ENCODE assay signal across 10 cellular contexts in genomic region chr20:57396212-57396611, GRCh38. TPM values are rescaled to one million over a fixed set of nuclear protein-coding genes. Genes with fewer than 3 reads are reported as not detected.
DNase-seq lines count a peak whose midpoint lies in the region; ATAC-seq lines count a peak whose summit lies in the region.
"Had no signal": no experiment of that assay in that cellular context is flagged by ENCODE, and none has a peak within 500 bp of the region (broad histone marks: within the 10 kb centered on the region; RNA-seq: fewer than 3 reads in every experiment).

No MANE protein-coding gene starts in this region.

- H3K9me3 ChIP-seq in iPS-20b (ENCODE audit: insufficient read depth, low read depth, low read length): no peaks in the 10 kb centered on the region
- H3K9me3 ChIP-seq in stomach smooth muscle (ENCODE audit: control insufficient read depth in 2 of 2, low read length in 2 of 2): no peaks in the 10 kb centered on the region

- H3K27ac ChIP-seq in iPS-20b (ENCODE audit: low read length) (peak overlapping the region; percentile 71), stomach smooth muscle (ENCODE audit: low read length) (peak overlapping the region; percentile 89)
- H3K27ac ChIP-seq: 22Rv1 had no signal

- H3K27me3 ChIP-seq in iPS-20b (ENCODE audit: insufficient read depth, low read length) (no peaks in the 10 kb centered on the region), stomach smooth muscle (ENCODE audit: control insufficient read depth in 1 of 2, insufficient read depth in 2 of 2, low read length in 2 of 2) (no peaks in the 10 kb centered on the region)

- H3K9ac ChIP-seq in iPS-20b (ENCODE audit: low read depth, low read length) (peak overlapping the region; percentile 53; the same call in 1 of the 2 replicates), stomach smooth muscle (ENCODE audit: low read length in 2 of 2) (peak overlapping the region; percentile 50 to 64)

- peaks cover 10% of the 10 kb centered on the region for H3K4me1 ChIP-seq in iPS-20b (ENCODE audit: insufficient read depth, low read length)
- H3K4me1 ChIP-seq in stomach smooth muscle (ENCODE audit: control insufficient read depth, insufficient read depth, low read length): peaks cover 92% of the 10 kb centered on the region

- H3K36me3 Mint-ChIP-seq in activated naive CD4-positive, alpha-beta T cell treated with anti-CD3 and anti-CD28 coated beads, Interleukin-2, amount 50 U/mL, for 72 hours: peaks cover 47 to 56% of the 10 kb centered on the region in 2 donors

- H3K36me3 ChIP-seq in iPS-20b (ENCODE audit: insufficient read depth, low read depth, low read length): peaks cover 75% of the 10 kb centered on the region
- H3K36me3 ChIP-seq in stomach smooth muscle (ENCODE audit: control insufficient read depth in 2 of 2, insufficient read depth in 2 of 2, low read length in 2 of 2): peaks cover 23 to 29% of the 10 kb centered on the region in 2 donors

- H3K4me3 ChIP-seq in iPS-20b (ENCODE audit: low read length) (no peak overlapping the region), stomach smooth muscle (ENCODE audit: low read length in 2 of 2) (peak overlapping the region; percentile 24 to 84)

- H3K27ac Mint-ChIP-seq in activated naive CD4-positive, alpha-beta T cell treated with anti-CD3 and anti-CD28 coated beads, Interleukin-2, amount 50 U/mL, for 72 hours: peak overlapping the region; percentile 14 to 94

- DNase-seq in NCI-H1417 (lab: John Stamatoyannopoulos, UW) (peak in 2 of 3 experiments; percentile 52 to 73), NCI-H1417 treated with DMSO at 0.1 percent for 48 hours (lab: John Stamatoyannopoulos, UW) (no peak), COLO668 (lab: John Stamatoyannopoulos, UW; ENCODE audit: unreplicated experiment) (no peak), NAMALWA (ENCODE audit: low spot score) (no peak), DMS 273 (lab: John Stamatoyannopoulos, UW; ENCODE audit: unreplicated experiment) (no peak)
- DNase-seq in activated naive CD4-positive, alpha-beta T cell treated with anti-CD3 and anti-CD28 coated beads, Interleukin-2, amount 50 U/mL, for 72 hours (ENCODE audit: low spot score in 2 of 2): no peak
- DNase-seq: NCI-H446 had no signal

- no peak for ATAC-seq in activated naive CD4-positive, alpha-beta T cell treated with anti-CD3 and anti-CD28 coated beads, Interleukin-2, amount 50 U/mL, for 72 hours

- no peaks in the 10 kb centered on the region for H3K9me3 Mint-ChIP-seq in activated naive CD4-positive, alpha-beta T cell treated with anti-CD3 and anti-CD28 coated beads, Interleukin-2, amount 50 U/mL, for 72 hours

RNA-seq across cellular contexts. Expression of gene RBM38, which starts 5.0 kb away (rescaled TPM):
- total RNA-seq in activated naive CD4-positive, alpha-beta T cell treated with anti-CD3 and anti-CD28 coated beads, Interleukin-2, amount 50 U/mL, for 72 hours: 10 to 100 TPM; 43.4 to 97.5 TPM

RNA-seq across cellular contexts. Expression of gene RAE1, which starts 45.2 kb away (rescaled TPM):
- total RNA-seq in activated naive CD4-positive, alpha-beta T cell treated with anti-CD3 and anti-CD28 coated beads, Interleukin-2, amount 50 U/mL, for 72 hours: 10 to 100 TPM; 47.3 to 67.5 TPM

Comparison
In these comparisons a context has a peak if more than half of its experiments do, and no peak if none do; other contexts are left out.
1. DNase-seq: peak in NCI-H1417 (2 of 3); none in NCI-H1417 treated with DMSO at 0.1 percent for 48 hours (single experiment), activated naive CD4-positive, alpha-beta T cell treated with anti-CD3 and anti-CD28 coated beads, Interleukin-2, amount 50 U/mL, for 72 hours (0 of 2), COLO668 (single experiment), NAMALWA (single experiment) and DMS 273 (single experiment).